ENCODE assay signal across 1 cellular context in the genomic region with DNA sequence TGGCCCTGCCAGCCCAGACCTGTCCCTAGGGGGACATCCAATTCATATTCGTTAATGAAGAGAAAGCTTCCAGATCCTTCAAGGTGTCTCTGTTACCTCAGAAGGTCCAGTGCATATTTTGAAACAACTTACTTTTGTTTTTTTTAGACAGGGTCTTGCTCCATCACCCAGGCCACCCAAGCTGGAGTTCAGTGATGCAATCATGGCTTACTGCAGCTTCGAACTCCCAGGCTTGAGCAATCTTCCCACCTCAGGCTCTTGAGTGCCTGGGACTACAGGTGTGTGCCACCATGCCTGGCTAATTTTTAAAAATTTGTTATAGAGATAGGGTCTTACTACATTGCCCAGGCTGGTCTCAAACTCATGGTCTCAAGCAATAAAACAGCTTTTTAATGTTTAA.
A peak's percentile ranks its signal among the peaks of the same experiment; 100 is the strongest.
TF ChIP-seq lines count a peak whose summit lies in the region.

No MANE protein-coding gene starts in this region.

TF ChIP-seq in HepG2, 621 proteins besides CTCF, POLR2A, EP300 and RAD21 (continued from another document):
- TF ChIP-seq ZNF451 (CRISPR knock-in tag; IDR thresholded peaks at IDR 0.05) (no peak), CEBPG (CRISPR knock-in tag; IDR thresholded peaks at IDR 0.05) (0 out of 2 replicates have a peak, but pooled peaks have one; percentile 5)
- TF ChIP-seq, protein P1, sequence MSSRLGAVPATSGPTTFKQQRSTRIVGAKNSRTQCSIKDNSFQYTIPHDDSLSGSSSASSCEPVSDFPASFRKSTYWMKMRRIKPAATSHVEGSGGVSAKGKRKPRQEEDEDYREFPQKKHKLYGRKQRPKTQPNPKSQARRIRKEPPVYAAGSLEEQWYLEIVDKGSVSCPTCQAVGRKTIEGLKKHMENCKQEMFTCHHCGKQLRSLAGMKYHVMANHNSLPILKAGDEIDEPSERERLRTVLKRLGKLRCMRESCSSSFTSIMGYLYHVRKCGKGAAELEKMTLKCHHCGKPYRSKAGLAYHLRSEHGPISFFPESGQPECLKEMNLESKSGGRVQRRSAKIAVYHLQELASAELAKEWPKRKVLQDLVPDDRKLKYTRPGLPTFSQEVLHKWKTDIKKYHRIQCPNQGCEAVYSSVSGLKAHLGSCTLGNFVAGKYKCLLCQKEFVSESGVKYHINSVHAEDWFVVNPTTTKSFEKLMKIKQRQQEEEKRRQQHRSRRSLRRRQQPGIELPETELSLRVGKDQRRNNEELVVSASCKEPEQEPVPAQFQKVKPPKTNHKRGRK (CRISPR knock-in tag; IDR thresholded peaks at IDR 0.05) = no peak
